16 cellular contexts compared by ENCODE assay signal in genomic region chr3:154782151-154782550, GRCh38.
A peak's percentile ranks its signal among the peaks of the same experiment; 100 is the strongest.
DNase-seq lines count a peak whose midpoint lies in the region; ATAC-seq and TF ChIP-seq lines count a peak whose summit lies in the region.
"Had no signal": no experiment of that assay in that cellular context is flagged by ENCODE, and none has a peak within 500 bp of the region (broad histone marks: within the 10 kb centered on the region; RNA-seq: fewer than 3 reads in every experiment).

No MANE protein-coding gene starts in this region.

- H3K36me3 ChIP-seq in upper lobe of right lung = no peaks in the 10 kb centered on the region

- no peak overlapping the region for H3K4me3 Mint-ChIP-seq in dendritic cell treated with granulocyte-macrophage colony-stimulating factor and Interleukin-4, amounts not matched to agents 40 ng/mL and 50 ng/mL, for 4 days
- H3K4me3 Mint-ChIP-seq: CD4-positive, CD25-positive, alpha-beta regulatory T cell; CD8-positive, alpha-beta T cell; H9 had no signal

- ATAC-seq in sciatic nerve (peak; percentile 69), upper lobe of right lung (no peak)
- ATAC-seq: CD8-positive, alpha-beta T cell; GM12878; HCT116 had no signal

- H3K27ac Mint-ChIP-seq in dendritic cell treated with granulocyte-macrophage colony-stimulating factor and Interleukin-4, amounts not matched to agents 40 ng/mL and 50 ng/mL, for 4 days = peak overlapping the region; percentile 84
- H3K27ac Mint-ChIP-seq: CD4-positive, CD25-positive, alpha-beta regulatory T cell; CD8-positive, alpha-beta T cell; H9 had no signal

- DNase-seq in sciatic nerve (ENCODE audit: low spot score) (no peak), upper lobe of right lung (no peak), hypothalamus (lab: John Stamatoyannopoulos, UW) (no peak), iPS-NIHi7 (ENCODE audit: extremely low spot score) (no peak), GM10266 (ENCODE audit: extremely low spot score) (no peak)
- DNase-seq: C1 segment of cervical spinal cord; Caco-2; CD4-positive, CD25-positive, alpha-beta regulatory T cell; CD8-positive, alpha-beta T cell; DMS153; DND-41; GM23248; H9 had no signal

- TF ChIP-seq CTCF in upper lobe of right lung (IDR thresholded peaks at IDR 0.05) (no peak), GM10266 (IDR thresholded peaks at IDR 0.05; ENCODE audit: control insufficient read depth, insufficient read depth, low read depth, missing control alignments) (no peak)

- H3K4me1 Mint-ChIP-seq in dendritic cell treated with granulocyte-macrophage colony-stimulating factor and Interleukin-4, amounts not matched to agents 40 ng/mL and 50 ng/mL, for 4 days (ENCODE audit: low read depth) = peaks cover 65% of the 10 kb centered on the region
- H3K4me1 Mint-ChIP-seq: CD4-positive, CD25-positive, alpha-beta regulatory T cell had no signal

- H3K27me3 Mint-ChIP-seq in dendritic cell treated with granulocyte-macrophage colony-stimulating factor and Interleukin-4, amounts not matched to agents 40 ng/mL and 50 ng/mL, for 4 days = no peaks in the 10 kb centered on the region
- H3K27me3 Mint-ChIP-seq: CD4-positive, CD25-positive, alpha-beta regulatory T cell had no signal

- no peaks in the 10 kb centered on the region for H3K9me3 ChIP-seq in upper lobe of right lung
- H3K9me3 ChIP-seq: Caco-2 had no signal

- H3K27ac ChIP-seq in upper lobe of right lung = peak overlapping the region; percentile 53
- H3K27ac ChIP-seq: GM23248 had no signal

- no peaks in the 10 kb centered on the region for H3K4me1 ChIP-seq in upper lobe of right lung
- H3K4me1 ChIP-seq: Caco-2 had no signal

- no peaks in the 10 kb centered on the region for H3K9me3 Mint-ChIP-seq in dendritic cell treated with granulocyte-macrophage colony-stimulating factor and Interleukin-4, amounts not matched to agents 40 ng/mL and 50 ng/mL, for 4 days
- H3K9me3 Mint-ChIP-seq: H9 had no signal

- H3K36me3 Mint-ChIP-seq in dendritic cell treated with granulocyte-macrophage colony-stimulating factor and Interleukin-4, amounts not matched to agents 40 ng/mL and 50 ng/mL, for 4 days (ENCODE audit: low read depth) = no peaks in the 10 kb centered on the region
- H3K36me3 Mint-ChIP-seq: CD4-positive, CD25-positive, alpha-beta regulatory T cell; CD8-positive, alpha-beta T cell had no signal

- intact Hi-C loops in dendritic cell treated with granulocyte-macrophage colony-stimulating factor and Interleukin-4, amounts not matched to agents 40 ng/mL and 50 ng/mL, for 4 days (cut with micrococcal nuclease) = no loop called here
- intact Hi-C loops in sciatic nerve (cut with DNase I) = no loop called here
- intact Hi-C loops in upper lobe of right lung (cut with DNase I) = no loop called here

- H3K27me3 ChIP-seq in upper lobe of right lung = no peaks in the 10 kb centered on the region

- H3K4me3 ChIP-seq in upper lobe of right lung = no peak overlapping the region
- H3K4me3 ChIP-seq: GM12878, GM23248 had no signal
